9 cellular contexts compared by ENCODE assay signal in genomic region chr10:48684792-48685651, GRCh38. TPM values are rescaled to one million over a fixed set of nuclear protein-coding genes. Genes with fewer than 3 reads are reported as not detected.
A peak's percentile ranks its signal among the peaks of the same experiment; 100 is the strongest.
DNase-seq lines count a peak whose midpoint lies in the region; ATAC-seq, FAIRE-seq and TF ChIP-seq lines count a peak whose summit lies in the region.
"Had no signal": no experiment of that assay in that cellular context is flagged by ENCODE, and none has a peak within 500 bp of the region (broad histone marks: within the 10 kb centered on the region; RNA-seq: fewer than 3 reads in every experiment).

WDFY4 (plus strand) TSS chr10:48684873; CDS start chr10:48709733, 24,860 bp downstream.

- H3K4me3 ChIP-seq in OCI-LY3 (ENCODE audit: low read length) (peak within 1 kb of the TSS; percentile 84), lower lobe of right lung (peak within 1 kb of the TSS; percentile 48)
- H3K4me3 ChIP-seq: body of pancreas had no signal

- peaks cover 51% of the 10 kb centered on the region for H3K4me1 ChIP-seq in OCI-LY3 (ENCODE audit: low read length)
- H3K4me1 ChIP-seq in lower lobe of right lung: no peaks in the 10 kb centered on the region
- H3K4me1 ChIP-seq: body of pancreas had no signal

- H3K36me3 ChIP-seq in OCI-LY3 (replicated peaks; ENCODE audit: low read depth, low read length) (peaks cover 34% of the 10 kb centered on the region), lower lobe of right lung (no peaks in the 10 kb centered on the region)

- peaks cover 17% of the 10 kb centered on the region for H4K20me1 ChIP-seq in OCI-LY3 (ENCODE audit: insufficient read depth, low read length)

- FAIRE-seq in GM18507 (lab: Jason Lieb, UNC): peak; percentile 97

- H3K79me2 ChIP-seq in OCI-LY3 (ENCODE audit: low read length): peaks cover 56% of the 10 kb centered on the region

- H3K9me3 ChIP-seq in OCI-LY3 (ENCODE audit: insufficient read depth, low read length) (peaks cover 3% of the 10 kb centered on the region; the same call in 1 of the 2 replicates), lower lobe of right lung (peaks cover 5% of the 10 kb centered on the region)
- H3K9me3 ChIP-seq: body of pancreas had no signal

- no peak for TF ChIP-seq POLR2A in erythroblast (IDR thresholded peaks at IDR 0.05; ENCODE audit: low read length)

- ATAC-seq in HG02610 (IDR thresholded peaks at IDR 0.05; ENCODE audit: unreplicated experiment) (peak; percentile 69), lower lobe of right lung (peak; percentile 87 to 90)
- ATAC-seq: body of pancreas had no signal

- peak within 1 kb of the TSS; percentile 88 for H3K4me2 ChIP-seq in OCI-LY3 (ENCODE audit: low read length)

- TF ChIP-seq CTCF in OCI-LY3 (IDR thresholded peaks at IDR 0.05; ENCODE audit: low read depth, low read length) (no peak), lower lobe of right lung (IDR thresholded peaks at IDR 0.05) (no peak)

- no peaks in the 10 kb centered on the region for H3K27me3 ChIP-seq in OCI-LY3 (ENCODE audit: low read depth, low read length)
- no peaks in the 10 kb centered on the region for H3K27me3 ChIP-seq in lower lobe of right lung (ENCODE audit: low read depth)
- H3K27me3 ChIP-seq: body of pancreas had no signal

- DNase-seq in GM18507 (ENCODE audit: extremely low spot score, insufficient read length, low read depth): peak; percentile 64
- DNase-seq in lower lobe of right lung: peak; percentile 74
- no peak for DNase-seq in NCI-H446 treated with DMSO at 0.1 percent for 48 hours (lab: John Stamatoyannopoulos, UW)
- DNase-seq in activated CD4-positive, alpha-beta T cell treated with anti-CD3 and anti-CD28 coated beads for 4 hours: no peak
- DNase-seq in NCI-H128 (lab: John Stamatoyannopoulos, UW; ENCODE audit: unreplicated experiment): no peak
- no peak for DNase-seq in erythroblast (lab: John Stamatoyannopoulos, UW)

- no peak within 1 kb of the TSS for H2AFZ ChIP-seq in OCI-LY3 (ENCODE audit: low read depth, low read length)

- peak within 1 kb of the TSS; percentile 99 for H3K9ac ChIP-seq in OCI-LY3 (ENCODE audit: low read length)

- H3K27ac ChIP-seq in OCI-LY3 (ENCODE audit: low read length): peak within 1 kb of the TSS; percentile 99
- H3K27ac ChIP-seq in lower lobe of right lung: peak within 1 kb of the TSS; percentile 84

- intact Hi-C loops in lower lobe of right lung (cut with DNase I): no loop called here

RNA-seq across cellular contexts. Expression of gene WDFY4, which starts in this region (rescaled TPM):
- total RNA-seq in lower lobe of right lung: 44.4 TPM

Comparison
In these comparisons a context has a peak if more than half of its experiments do, and no peak if none do; other contexts are left out.
1. DNase-seq: peak in GM18507 (single experiment) and lower lobe of right lung (single experiment); none in NCI-H446 treated with DMSO at 0.1 percent for 48 hours (single experiment), activated CD4-positive, alpha-beta T cell treated with anti-CD3 and anti-CD28 coated beads for 4 hours (0 of 2), NCI-H128 (single experiment) and erythroblast (0 of 2).